Comparison of ENCODE assay signal across 8 cellular contexts in the genomic region with DNA sequence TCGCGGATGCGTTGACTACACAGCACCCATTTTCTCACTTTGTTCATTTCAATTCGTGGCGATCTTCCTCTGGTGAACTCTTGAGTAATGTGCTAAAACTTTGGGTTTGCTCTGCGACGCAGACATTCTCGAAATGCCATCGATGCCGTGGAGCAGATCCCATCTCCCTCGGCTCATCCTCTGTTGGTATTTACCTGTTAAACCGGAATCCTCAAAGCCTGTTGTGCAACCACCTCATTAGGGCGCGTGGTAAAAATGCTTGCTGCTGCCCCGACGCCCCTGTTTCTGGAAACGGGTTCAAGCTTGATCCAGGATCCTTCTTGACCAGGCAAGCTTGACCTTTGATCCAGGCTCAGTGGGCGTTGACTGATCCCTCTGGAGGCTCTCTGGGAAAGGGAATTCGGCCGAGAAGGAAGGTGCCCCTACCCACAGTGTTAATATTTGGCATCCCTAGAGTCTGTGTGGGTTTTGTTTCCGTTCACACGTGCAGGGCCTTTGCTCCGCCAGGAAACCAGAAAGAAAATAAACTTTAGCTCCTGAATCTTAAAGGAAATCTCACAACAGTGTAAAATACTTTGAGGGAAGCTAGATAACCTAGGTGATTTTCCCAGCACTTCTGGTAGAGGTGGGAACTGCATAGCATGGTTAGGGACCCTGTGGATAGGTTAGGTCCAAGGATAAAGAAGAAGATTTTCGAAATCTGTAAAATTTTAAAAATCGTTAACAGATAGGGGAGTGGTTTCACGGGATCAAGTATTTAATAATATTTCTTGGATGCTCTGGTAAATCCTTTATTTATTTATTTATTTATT. TPM values are rescaled to one million over a fixed set of nuclear protein-coding genes. Genes with fewer than 3 reads are reported as not detected.
DNase-seq lines count a peak whose midpoint lies in the region; ATAC-seq and TF ChIP-seq lines count a peak whose summit lies in the region.

No MANE protein-coding gene starts in this region.

- H3K9ac ChIP-seq in DND-41 (ENCODE audit: low read depth, low read length) (peak overlapping the region; percentile 92), HUES64 (ENCODE audit: low read depth, low read length) (peak overlapping the region; percentile 99), stomach smooth muscle (ENCODE audit: low read length in 2 of 2) (peak overlapping the region; percentile 96 to 97)

- peak overlapping the region; percentile 97 for H3K4me3 Mint-ChIP-seq in T-helper 2 cell treated with Interferon-gamma antibody and Interleukin-4, amounts not matched to agents 5 μg/mL and 100 μg/mL, for 36 hours

- peaks cover 45% of the 10 kb centered on the region for H4K20me1 ChIP-seq in DND-41 (ENCODE audit: insufficient read depth, low read length)

- peak overlapping the region; percentile 87 for H3K27ac ChIP-seq in DND-41 (ENCODE audit: low read length)
- H3K27ac ChIP-seq in HUES64 (ENCODE audit: low read depth, low read length) = peak overlapping the region; percentile 100
- peak overlapping the region in 58 of 59 donors; percentile 91 to 100 (median 99) for H3K27ac ChIP-seq in dorsolateral prefrontal cortex
- peak overlapping the region; percentile 98 to 99 for H3K27ac ChIP-seq in lung (ENCODE audit: low read depth in 1 of 2, low read length in 1 of 2)
- peak overlapping the region; percentile 98 for H3K27ac ChIP-seq in stomach smooth muscle (ENCODE audit: low read length)

- peak overlapping the region; percentile 93 for H2AFZ ChIP-seq in DND-41 (ENCODE audit: low read depth, low read length)

- TF ChIP-seq CTCF in DND-41 (IDR thresholded peaks at IDR 0.05; ENCODE audit: borderline replicate concordance, extremely low read depth, low read length, poor library complexity, severe bottlenecking) = no peak
- no peak for TF ChIP-seq CTCF in dorsolateral prefrontal cortex (IDR thresholded peaks at IDR 0.05 in 54 of 56, conservative IDR thresholded peaks at IDR 0.05 in 2 of 56; ENCODE audit: low read depth in 1 of 56, partially characterized antibody in 56 of 56)
- TF ChIP-seq CTCF in lung (IDR thresholded peaks at IDR 0.05; ENCODE audit: control extremely low read depth, extremely low read depth) = no peak
- no peak for TF ChIP-seq CTCF in omental fat pad (IDR thresholded peaks at IDR 0.05)

- peak overlapping the region; percentile 91 for H3K4me2 ChIP-seq in DND-41 (ENCODE audit: insufficient read depth, low read length)

- H3K4me1 Mint-ChIP-seq in T-helper 2 cell treated with Interferon-gamma antibody and Interleukin-4, amounts not matched to agents 5 μg/mL and 100 μg/mL, for 36 hours (ENCODE audit: low read depth) = peaks cover 33% of the 10 kb centered on the region

- peaks cover 18% of the 10 kb centered on the region for H3K36me3 Mint-ChIP-seq in T-helper 2 cell treated with Interferon-gamma antibody and Interleukin-4, amounts not matched to agents 5 μg/mL and 100 μg/mL, for 36 hours (ENCODE audit: low read depth)

- ATAC-seq in DND-41 (ENCODE audit: insufficient read depth, low read depth) (peak; percentile 43; the same call in 2 of the 3 replicates), lung (ENCODE audit: insufficient read depth, low FRiP score) (no peak), omental fat pad (ENCODE audit: low FRiP score) (no peak), GM21447 (IDR thresholded peaks at IDR 0.05; ENCODE audit: unreplicated experiment) (no peak)

- H3K27me3 ChIP-seq in DND-41 (ENCODE audit: insufficient read depth, low read length, poor library complexity) (no peaks in the 10 kb centered on the region), HUES64 (ENCODE audit: insufficient read depth, low read length) (no peaks in the 10 kb centered on the region), dorsolateral prefrontal cortex (no peaks in the 10 kb centered on the region), lung (ENCODE audit: control insufficient read depth, insufficient read depth) (no peaks in the 10 kb centered on the region), stomach smooth muscle (ENCODE audit: control insufficient read depth in 1 of 2, insufficient read depth in 2 of 2, low read length in 2 of 2) (no peaks in the 10 kb centered on the region)

- no peaks in the 10 kb centered on the region for H3K9me3 Mint-ChIP-seq in T-helper 2 cell treated with Interferon-gamma antibody and Interleukin-4, amounts not matched to agents 5 μg/mL and 100 μg/mL, for 36 hours

- no peaks in the 10 kb centered on the region for H3K9me3 ChIP-seq in DND-41 (ENCODE audit: insufficient read depth, low read length, severe bottlenecking)
- H3K9me3 ChIP-seq in HUES64 (ENCODE audit: insufficient read depth, low read depth, low read length) = no peaks in the 10 kb centered on the region
- no peaks in the 10 kb centered on the region for H3K9me3 ChIP-seq in lung (ENCODE audit: control insufficient read depth in 2 of 2, insufficient read depth in 1 of 2, low read length in 1 of 2)
- no peaks in the 10 kb centered on the region for H3K9me3 ChIP-seq in stomach smooth muscle (ENCODE audit: control insufficient read depth in 2 of 2, low read length in 2 of 2)

- peaks cover 55% of the 10 kb centered on the region for H3K4me1 ChIP-seq in DND-41 (ENCODE audit: insufficient read depth, low read length)
- H3K4me1 ChIP-seq in HUES64 (ENCODE audit: insufficient read depth, low read length) = peaks cover 36% of the 10 kb centered on the region
- H3K4me1 ChIP-seq in lung (ENCODE audit: control insufficient read depth in 2 of 2, insufficient read depth in 2 of 2, low read length in 2 of 2) = peaks cover 11 to 16% of the 10 kb centered on the region in 2 donors
- H3K4me1 ChIP-seq in stomach smooth muscle (ENCODE audit: control insufficient read depth, insufficient read depth, low read length) = peaks cover 33% of the 10 kb centered on the region

- 4% methylated on average over 26 of the region's 26 CpGs for WGBS in HUES64
- WGBS in lung, 2 donors = 2 to 3% methylated on average over 26 of the region's 26 CpGs

- H3K27ac Mint-ChIP-seq in T-helper 2 cell treated with Interferon-gamma antibody and Interleukin-4, amounts not matched to agents 5 μg/mL and 100 μg/mL, for 36 hours = peak overlapping the region; percentile 98

- peaks cover 69% of the 10 kb centered on the region for H3K79me2 ChIP-seq in DND-41 (ENCODE audit: insufficient read depth, low read length)

- intact Hi-C loops in dorsolateral prefrontal cortex (cut with DNase I) = loop anchor here (2.0 to 5.0 kb wide), 3 partner anchors 59 to 184 kb away; no protein-coding TSS in a partner anchor

- peak; percentile 30 for DNase-seq in DND-41
- DNase-seq in T-helper 2 cell treated with Interferon-gamma antibody and Interleukin-4, amounts not matched to agents 5 μg/mL and 100 μg/mL, for 36 hours (ENCODE audit: low spot score) = peak; percentile 15
- no peak for DNase-seq in dorsolateral prefrontal cortex
- peak; percentile 41 for DNase-seq in lung (ENCODE audit: low spot score)
- no peak for DNase-seq in omental fat pad (ENCODE audit: low spot score)

- H3K36me3 ChIP-seq in DND-41 (ENCODE audit: insufficient read depth, low read length) (peaks cover 31% of the 10 kb centered on the region), HUES64 (ENCODE audit: insufficient read depth, low read length) (peaks cover 34% of the 10 kb centered on the region), lung (ENCODE audit: control insufficient read depth in 2 of 2, insufficient read depth in 2 of 2, low read length in 2 of 2) (peaks cover 0 to 1% of the 10 kb centered on the region in 2 donors), stomach smooth muscle (ENCODE audit: control insufficient read depth in 2 of 2, insufficient read depth in 2 of 2, low read length in 2 of 2) (no peaks in the 10 kb centered on the region)

- peaks cover 6% of the 10 kb centered on the region for H3K27me3 Mint-ChIP-seq in T-helper 2 cell treated with Interferon-gamma antibody and Interleukin-4, amounts not matched to agents 5 μg/mL and 100 μg/mL, for 36 hours (ENCODE audit: low read depth)

- peak overlapping the region; percentile 76 to 96 for H3K4me3 ChIP-seq in DND-41 (ENCODE audit: low read depth in 1 of 2, low read length in 2 of 2)
- peak overlapping the region; percentile 93 for H3K4me3 ChIP-seq in HUES64 (ENCODE audit: low read length)
- peak overlapping the region; percentile 74 to 99 (median 94) for H3K4me3 ChIP-seq in dorsolateral prefrontal cortex
- peak overlapping the region; percentile 85 for H3K4me3 ChIP-seq in lung
- H3K4me3 ChIP-seq in stomach smooth muscle (ENCODE audit: low read length in 2 of 2) = peak overlapping the region; percentile 93 to 99

RNA-seq across cellular contexts. Expression of a gene that starts 1.0 kb away (rescaled TPM):
- polyA plus RNA-seq in HUES64 (2013, experiment 1 of 2) = 106 TPM
- polyA plus RNA-seq in HUES64 (2013, experiment 2 of 2) = 128 TPM
- total RNA-seq in dorsolateral prefrontal cortex = 100 to 1,000 TPM in 3 of 120 experiments, 10 to 100 TPM in 117; 52.9 to 108 (median 72.5) TPM
- total RNA-seq in lung = 100 to 1,000 TPM in 1 of 2 donors, 10 to 100 TPM in 1; 90.7 to 153 TPM
- polyA plus RNA-seq in lung = 10 to 100 TPM; 52.9 to 76.4 TPM
- total RNA-seq in omental fat pad = 100 to 1,000 TPM in 1 of 4 donors, 10 to 100 TPM in 3; 63.0 to 128 (median 93.1) TPM

Comparison
In these comparisons a context has a peak if more than half of its experiments do, and no peak if none do; other contexts are left out.
1. DNase-seq: peak in DND-41 (single experiment), T-helper 2 cell treated with Interferon-gamma antibody and Interleukin-4, amounts not matched to agents 5 μg/mL and 100 μg/mL, for 36 hours (single experiment) and lung (single experiment); none in dorsolateral prefrontal cortex (0 of 10) and omental fat pad (single experiment).
2. Peak in every context shown above with its lines, with median percentiles within 50 percentile points of each other: H3K27ac ChIP-seq, H3K4me3 ChIP-seq and H3K9ac ChIP-seq.